In the genomic region with DNA sequence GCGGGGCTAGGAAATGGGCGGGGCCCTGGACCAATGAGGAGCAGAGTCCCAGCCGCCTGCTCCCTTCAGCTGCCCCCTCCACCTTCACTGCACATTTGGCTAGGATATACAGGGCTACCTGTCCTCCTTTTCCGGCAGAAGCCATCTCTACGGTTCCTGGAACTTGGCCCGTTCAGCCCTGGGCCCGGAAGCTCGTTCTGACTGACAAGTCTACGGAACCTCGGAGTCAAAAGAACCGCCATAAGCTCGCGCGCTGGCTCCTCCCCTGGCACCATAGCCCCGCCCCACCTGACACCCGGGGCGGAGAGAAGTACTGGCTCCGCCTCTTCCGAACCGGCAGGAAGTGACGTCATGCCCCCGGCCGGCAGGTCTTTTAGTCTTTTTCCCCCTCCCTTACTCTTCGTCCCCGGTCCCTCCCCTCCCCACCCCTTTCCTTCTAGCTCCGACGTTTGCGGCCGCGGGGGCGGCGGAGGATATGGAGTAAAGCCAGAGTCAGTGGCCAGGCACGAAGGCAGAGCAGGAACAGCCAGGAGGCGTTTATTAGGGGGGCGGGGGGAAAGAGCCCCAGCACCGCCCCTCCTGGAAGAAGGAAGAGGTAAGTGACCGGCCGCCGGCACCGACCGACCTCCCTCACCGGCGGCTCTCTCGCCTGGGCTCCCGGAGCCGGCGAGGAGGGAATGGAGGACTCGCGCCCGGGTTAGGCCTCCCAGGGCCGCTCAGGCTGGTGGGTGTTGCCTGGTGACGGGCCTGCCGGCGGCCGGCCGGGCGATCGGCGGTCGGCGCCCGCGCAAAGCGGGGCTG, we compare ENCODE assay signal across 1 cellular context.
TF ChIP-seq lines count a peak whose summit lies in the region.

A gene (minus strand): TSS at position 278 of the 801 bp plus-strand sequence. CDS start 3 bp downstream, at position 275.
A gene with protein sequence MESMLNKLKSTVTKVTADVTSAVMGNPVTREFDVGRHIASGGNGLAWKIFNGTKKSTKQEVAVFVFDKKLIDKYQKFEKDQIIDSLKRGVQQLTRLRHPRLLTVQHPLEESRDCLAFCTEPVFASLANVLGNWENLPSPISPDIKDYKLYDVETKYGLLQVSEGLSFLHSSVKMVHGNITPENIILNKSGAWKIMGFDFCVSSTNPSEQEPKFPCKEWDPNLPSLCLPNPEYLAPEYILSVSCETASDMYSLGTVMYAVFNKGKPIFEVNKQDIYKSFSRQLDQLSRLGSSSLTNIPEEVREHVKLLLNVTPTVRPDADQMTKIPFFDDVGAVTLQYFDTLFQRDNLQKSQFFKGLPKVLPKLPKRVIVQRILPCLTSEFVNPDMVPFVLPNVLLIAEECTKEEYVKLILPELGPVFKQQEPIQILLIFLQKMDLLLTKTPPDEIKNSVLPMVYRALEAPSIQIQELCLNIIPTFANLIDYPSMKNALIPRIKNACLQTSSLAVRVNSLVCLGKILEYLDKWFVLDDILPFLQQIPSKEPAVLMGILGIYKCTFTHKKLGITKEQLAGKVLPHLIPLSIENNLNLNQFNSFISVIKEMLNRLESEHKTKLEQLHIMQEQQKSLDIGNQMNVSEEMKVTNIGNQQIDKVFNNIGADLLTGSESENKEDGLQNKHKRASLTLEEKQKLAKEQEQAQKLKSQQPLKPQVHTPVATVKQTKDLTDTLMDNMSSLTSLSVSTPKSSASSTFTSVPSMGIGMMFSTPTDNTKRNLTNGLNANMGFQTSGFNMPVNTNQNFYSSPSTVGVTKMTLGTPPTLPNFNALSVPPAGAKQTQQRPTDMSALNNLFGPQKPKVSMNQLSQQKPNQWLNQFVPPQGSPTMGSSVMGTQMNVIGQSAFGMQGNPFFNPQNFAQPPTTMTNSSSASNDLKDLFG (plus strand): TSS at position 376 of the 801 bp plus-strand sequence. CDS start 15,794 bp downstream, outside the sequence.

TF ChIP-seq in GM12878, 131 proteins besides CTCF, POLR2A, EP300 and RAD21 (continued from another document and continues in another):
- TF ChIP-seq, protein P1, sequence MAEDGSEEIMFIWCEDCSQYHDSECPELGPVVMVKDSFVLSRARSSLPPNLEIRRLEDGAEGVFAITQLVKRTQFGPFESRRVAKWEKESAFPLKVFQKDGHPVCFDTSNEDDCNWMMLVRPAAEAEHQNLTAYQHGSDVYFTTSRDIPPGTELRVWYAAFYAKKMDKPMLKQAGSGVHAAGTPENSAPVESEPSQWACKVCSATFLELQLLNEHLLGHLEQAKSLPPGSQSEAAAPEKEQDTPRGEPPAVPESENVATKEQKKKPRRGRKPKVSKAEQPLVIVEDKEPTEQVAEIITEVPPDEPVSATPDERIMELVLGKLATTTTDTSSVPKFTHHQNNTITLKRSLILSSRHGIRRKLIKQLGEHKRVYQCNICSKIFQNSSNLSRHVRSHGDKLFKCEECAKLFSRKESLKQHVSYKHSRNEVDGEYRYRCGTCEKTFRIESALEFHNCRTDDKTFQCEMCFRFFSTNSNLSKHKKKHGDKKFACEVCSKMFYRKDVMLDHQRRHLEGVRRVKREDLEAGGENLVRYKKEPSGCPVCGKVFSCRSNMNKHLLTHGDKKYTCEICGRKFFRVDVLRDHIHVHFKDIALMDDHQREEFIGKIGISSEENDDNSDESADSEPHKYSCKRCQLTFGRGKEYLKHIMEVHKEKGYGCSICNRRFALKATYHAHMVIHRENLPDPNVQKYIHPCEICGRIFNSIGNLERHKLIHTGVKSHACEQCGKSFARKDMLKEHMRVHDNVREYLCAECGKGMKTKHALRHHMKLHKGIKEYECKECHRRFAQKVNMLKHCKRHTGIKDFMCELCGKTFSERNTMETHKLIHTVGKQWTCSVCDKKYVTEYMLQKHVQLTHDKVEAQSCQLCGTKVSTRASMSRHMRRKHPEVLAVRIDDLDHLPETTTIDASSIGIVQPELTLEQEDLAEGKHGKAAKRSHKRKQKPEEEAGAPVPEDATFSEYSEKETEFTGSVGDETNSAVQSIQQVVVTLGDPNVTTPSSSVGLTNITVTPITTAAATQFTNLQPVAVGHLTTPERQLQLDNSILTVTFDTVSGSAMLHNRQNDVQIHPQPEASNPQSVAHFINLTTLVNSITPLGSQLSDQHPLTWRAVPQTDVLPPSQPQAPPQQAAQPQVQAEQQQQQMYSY (CRISPR knock-in tag; IDR thresholded peaks at IDR 0.05) = peak; percentile 61; the same call in 1 of the 2 replicates
- TF ChIP-seq NBN (IDR thresholded peaks at IDR 0.05) = peak; percentile 98
- TF ChIP-seq EED (IDR thresholded peaks at IDR 0.05; ENCODE audit: low read depth) = peak; percentile 66; the same call in 1 of the 2 replicates
- no peak for TF ChIP-seq TCF3 (IDR thresholded peaks at IDR 0.05; ENCODE audit: borderline replicate concordance, insufficient read depth, low read depth, low read length)
- no peak for TF ChIP-seq MYB (IDR thresholded peaks at IDR 0.05; ENCODE audit: borderline replicate concordance, low read depth, low read length)
- TF ChIP-seq, protein P2, sequence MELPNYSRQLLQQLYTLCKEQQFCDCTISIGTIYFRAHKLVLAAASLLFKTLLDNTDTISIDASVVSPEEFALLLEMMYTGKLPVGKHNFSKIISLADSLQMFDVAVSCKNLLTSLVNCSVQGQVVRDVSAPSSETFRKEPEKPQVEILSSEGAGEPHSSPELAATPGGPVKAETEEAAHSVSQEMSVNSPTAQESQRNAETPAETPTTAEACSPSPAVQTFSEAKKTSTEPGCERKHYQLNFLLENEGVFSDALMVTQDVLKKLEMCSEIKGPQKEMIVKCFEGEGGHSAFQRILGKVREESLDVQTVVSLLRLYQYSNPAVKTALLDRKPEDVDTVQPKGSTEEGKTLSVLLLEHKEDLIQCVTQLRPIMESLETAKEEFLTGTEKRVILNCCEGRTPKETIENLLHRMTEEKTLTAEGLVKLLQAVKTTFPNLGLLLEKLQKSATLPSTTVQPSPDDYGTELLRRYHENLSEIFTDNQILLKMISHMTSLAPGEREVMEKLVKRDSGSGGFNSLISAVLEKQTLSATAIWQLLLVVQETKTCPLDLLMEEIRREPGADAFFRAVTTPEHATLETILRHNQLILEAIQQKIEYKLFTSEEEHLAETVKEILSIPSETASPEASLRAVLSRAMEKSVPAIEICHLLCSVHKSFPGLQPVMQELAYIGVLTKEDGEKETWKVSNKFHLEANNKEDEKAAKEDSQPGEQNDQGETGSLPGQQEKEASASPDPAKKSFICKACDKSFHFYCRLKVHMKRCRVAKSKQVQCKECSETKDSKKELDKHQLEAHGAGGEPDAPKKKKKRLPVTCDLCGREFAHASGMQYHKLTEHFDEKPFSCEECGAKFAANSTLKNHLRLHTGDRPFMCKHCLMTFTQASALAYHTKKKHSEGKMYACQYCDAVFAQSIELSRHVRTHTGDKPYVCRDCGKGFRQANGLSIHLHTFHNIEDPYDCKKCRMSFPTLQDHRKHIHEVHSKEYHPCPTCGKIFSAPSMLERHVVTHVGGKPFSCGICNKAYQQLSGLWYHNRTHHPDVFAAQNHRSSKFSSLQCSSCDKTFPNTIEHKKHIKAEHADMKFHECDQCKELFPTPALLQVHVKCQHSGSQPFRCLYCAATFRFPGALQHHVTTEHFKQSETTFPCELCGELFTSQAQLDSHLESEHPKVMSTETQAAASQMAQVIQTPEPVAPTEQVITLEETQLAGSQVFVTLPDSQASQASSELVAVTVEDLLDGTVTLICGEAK (IDR thresholded peaks at IDR 0.05; ENCODE audit: borderline replicate concordance) = peak; percentile 85
- peak; percentile 78 for TF ChIP-seq CREB1 (IDR thresholded peaks at IDR 0.05; ENCODE audit: low read depth)
- peak; percentile 58 for TF ChIP-seq SP1 (IDR thresholded peaks at IDR 0.05; ENCODE audit: low read depth, low read length)
- peak; percentile 33; the same call in 1 of the 2 replicates for TF ChIP-seq RUNX3 (IDR thresholded peaks at IDR 0.05; ENCODE audit: low read length)
- TF ChIP-seq HDAC6 (IDR thresholded peaks at IDR 0.05; ENCODE audit: unreplicated experiment) = no peak
- TF ChIP-seq, protein P3, sequence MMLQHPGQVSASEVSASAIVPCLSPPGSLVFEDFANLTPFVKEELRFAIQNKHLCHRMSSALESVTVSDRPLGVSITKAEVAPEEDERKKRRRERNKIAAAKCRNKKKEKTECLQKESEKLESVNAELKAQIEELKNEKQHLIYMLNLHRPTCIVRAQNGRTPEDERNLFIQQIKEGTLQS (IDR thresholded peaks at IDR 0.05; ENCODE audit: borderline replicate concordance, extremely low read depth, low read depth, low read length) = no peak
- no peak for TF ChIP-seq SMARCA5 (IDR thresholded peaks at IDR 0.05)
- no peak for TF ChIP-seq STAT1 (conservative IDR thresholded peaks at IDR 0.05)
- peak in 1 of 2 experiments; percentile 93; a peak in 2 of 3 replicates for TF ChIP-seq EGR1 (IDR thresholded peaks at IDR 0.05; ENCODE audit: borderline replicate concordance in 1 of 2, low read depth in 2 of 2, low read length in 2 of 2)
- TF ChIP-seq, protein P4, sequence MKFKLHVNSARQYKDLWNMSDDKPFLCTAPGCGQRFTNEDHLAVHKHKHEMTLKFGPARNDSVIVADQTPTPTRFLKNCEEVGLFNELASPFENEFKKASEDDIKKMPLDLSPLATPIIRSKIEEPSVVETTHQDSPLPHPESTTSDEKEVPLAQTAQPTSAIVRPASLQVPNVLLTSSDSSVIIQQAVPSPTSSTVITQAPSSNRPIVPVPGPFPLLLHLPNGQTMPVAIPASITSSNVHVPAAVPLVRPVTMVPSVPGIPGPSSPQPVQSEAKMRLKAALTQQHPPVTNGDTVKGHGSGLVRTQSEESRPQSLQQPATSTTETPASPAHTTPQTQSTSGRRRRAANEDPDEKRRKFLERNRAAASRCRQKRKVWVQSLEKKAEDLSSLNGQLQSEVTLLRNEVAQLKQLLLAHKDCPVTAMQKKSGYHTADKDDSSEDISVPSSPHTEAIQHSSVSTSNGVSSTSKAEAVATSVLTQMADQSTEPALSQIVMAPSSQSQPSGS (IDR thresholded peaks at IDR 0.05; ENCODE audit: low read length) = peak; percentile 62; the same call in 1 of the 2 replicates
- TF ChIP-seq CREM (IDR thresholded peaks at IDR 0.05; ENCODE audit: low read depth) = peak; percentile 78; the same call in 1 of the 2 replicates
- TF ChIP-seq LARP7 (IDR thresholded peaks at IDR 0.05) = peak; percentile 72
- TF ChIP-seq JUNB (IDR thresholded peaks at IDR 0.05) = no peak
- TF ChIP-seq MTA3 (IDR thresholded peaks at IDR 0.05; ENCODE audit: borderline replicate concordance, low read length) = no peak
- TF ChIP-seq RB1 (IDR thresholded peaks at IDR 0.05; ENCODE audit: borderline replicate concordance) = peak; percentile 24; the same call in 1 of the 2 replicates
- TF ChIP-seq, protein P5, sequence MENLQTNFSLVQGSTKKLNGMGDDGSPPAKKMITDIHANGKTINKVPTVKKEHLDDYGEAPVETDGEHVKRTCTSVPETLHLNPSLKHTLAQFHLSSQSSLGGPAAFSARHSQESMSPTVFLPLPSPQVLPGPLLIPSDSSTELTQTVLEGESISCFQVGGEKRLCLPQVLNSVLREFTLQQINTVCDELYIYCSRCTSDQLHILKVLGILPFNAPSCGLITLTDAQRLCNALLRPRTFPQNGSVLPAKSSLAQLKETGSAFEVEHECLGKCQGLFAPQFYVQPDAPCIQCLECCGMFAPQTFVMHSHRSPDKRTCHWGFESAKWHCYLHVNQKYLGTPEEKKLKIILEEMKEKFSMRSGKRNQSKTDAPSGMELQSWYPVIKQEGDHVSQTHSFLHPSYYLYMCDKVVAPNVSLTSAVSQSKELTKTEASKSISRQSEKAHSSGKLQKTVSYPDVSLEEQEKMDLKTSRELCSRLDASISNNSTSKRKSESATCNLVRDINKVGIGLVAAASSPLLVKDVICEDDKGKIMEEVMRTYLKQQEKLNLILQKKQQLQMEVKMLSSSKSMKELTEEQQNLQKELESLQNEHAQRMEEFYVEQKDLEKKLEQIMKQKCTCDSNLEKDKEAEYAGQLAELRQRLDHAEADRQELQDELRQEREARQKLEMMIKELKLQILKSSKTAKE (IDR thresholded peaks at IDR 0.05; ENCODE audit: low read depth, poor library complexity, severe bottlenecking) = no peak
- TF ChIP-seq JUND (IDR thresholded peaks at IDR 0.05; ENCODE audit: low read depth, low read length) = peak; percentile 90; the same call in 1 of the 2 replicates
- no peak for TF ChIP-seq NFYA (IDR thresholded peaks at IDR 0.05; ENCODE audit: borderline replicate concordance, low read depth, low read length)
- TF ChIP-seq ATF7 (IDR thresholded peaks at IDR 0.05; ENCODE audit: low read depth) = peak; percentile 100
- no peak for TF ChIP-seq KAT2A (conservative IDR thresholded peaks at IDR 0.05; ENCODE audit: control insufficient read depth, low read depth, low read length)
- no peak for TF ChIP-seq CHD2 (IDR thresholded peaks at IDR 0.05; ENCODE audit: borderline replicate concordance, low read depth, low read length)
- TF ChIP-seq YY1 (IDR thresholded peaks at IDR 0.05; ENCODE audit: low read depth, low read length) = peak; percentile 70
- peak; percentile 68; the same call in 1 of the 2 replicates for TF ChIP-seq HDGF (IDR thresholded peaks at IDR 0.05)
- TF ChIP-seq IRF4 (IDR thresholded peaks at IDR 0.05; ENCODE audit: low read depth, low read length) = 0 out of 2 replicates have a peak, but pooled peaks have one; percentile 9
- peak; percentile 32 to 57; a peak in 3 of 4 replicates for TF ChIP-seq IKZF2 (IDR thresholded peaks at IDR 0.05)
- TF ChIP-seq POLR2AphosphoS5 (IDR thresholded peaks at IDR 0.05; ENCODE audit: low read length) = peak; percentile 51; the same call in 1 of the 2 replicates
- TF ChIP-seq BACH1 (IDR thresholded peaks at IDR 0.05; ENCODE audit: borderline replicate concordance) = peak; percentile 53; the same call in 1 of the 2 replicates
- TF ChIP-seq ZNF217 (IDR thresholded peaks at IDR 0.05) = no peak
- TF ChIP-seq, protein P6, sequence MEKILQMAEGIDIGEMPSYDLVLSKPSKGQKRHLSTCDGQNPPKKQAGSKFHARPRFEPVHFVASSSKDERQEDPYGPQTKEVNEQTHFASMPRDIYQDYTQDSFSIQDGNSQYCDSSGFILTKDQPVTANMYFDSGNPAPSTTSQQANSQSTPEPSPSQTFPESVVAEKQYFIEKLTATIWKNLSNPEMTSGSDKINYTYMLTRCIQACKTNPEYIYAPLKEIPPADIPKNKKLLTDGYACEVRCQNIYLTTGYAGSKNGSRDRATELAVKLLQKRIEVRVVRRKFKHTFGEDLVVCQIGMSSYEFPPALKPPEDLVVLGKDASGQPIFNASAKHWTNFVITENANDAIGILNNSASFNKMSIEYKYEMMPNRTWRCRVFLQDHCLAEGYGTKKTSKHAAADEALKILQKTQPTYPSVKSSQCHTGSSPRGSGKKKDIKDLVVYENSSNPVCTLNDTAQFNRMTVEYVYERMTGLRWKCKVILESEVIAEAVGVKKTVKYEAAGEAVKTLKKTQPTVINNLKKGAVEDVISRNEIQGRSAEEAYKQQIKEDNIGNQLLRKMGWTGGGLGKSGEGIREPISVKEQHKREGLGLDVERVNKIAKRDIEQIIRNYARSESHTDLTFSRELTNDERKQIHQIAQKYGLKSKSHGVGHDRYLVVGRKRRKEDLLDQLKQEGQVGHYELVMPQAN (conservative IDR thresholded peaks at IDR 0.05) = peak; percentile 86
- TF ChIP-seq TAF1 (IDR thresholded peaks at IDR 0.05; ENCODE audit: borderline replicate concordance, low read depth, low read length) = peak; percentile 51; the same call in 1 of the 2 replicates
- 0 out of 2 replicates have a peak, but pooled peaks have one; percentile 45 for TF ChIP-seq ZNF207 (IDR thresholded peaks at IDR 0.05; ENCODE audit: borderline replicate concordance)
- peak; percentile 73 for TF ChIP-seq IKZF1 (conservative IDR thresholded peaks at IDR 0.05)
- TF ChIP-seq POU2F2 (IDR thresholded peaks at IDR 0.05; ENCODE audit: borderline replicate concordance, low read depth, low read length) = peak; percentile 11; the same call in 1 of the 3 replicates
